Comparison of ENCODE assay signal across 25 cellular contexts in the genomic region with DNA sequence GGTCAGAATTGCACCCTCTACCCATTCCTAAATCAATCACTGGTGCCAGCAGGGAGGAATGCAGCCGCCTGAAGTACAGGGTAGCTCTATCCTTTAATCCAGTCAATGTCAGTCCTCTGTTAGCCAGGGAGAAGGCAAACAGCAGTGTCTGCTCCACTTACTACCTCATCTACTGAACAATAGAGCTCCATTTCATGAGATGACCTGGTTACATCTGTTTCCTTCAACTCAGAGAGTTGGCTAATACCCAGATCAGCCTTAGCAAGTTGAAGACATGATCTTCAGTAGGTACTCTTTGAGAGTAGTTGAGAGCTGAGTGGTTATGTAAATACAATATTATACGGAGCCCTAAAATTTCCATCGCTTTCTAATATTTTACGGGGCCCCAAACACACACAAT. TPM values are rescaled to one million over a fixed set of nuclear protein-coding genes. Genes with fewer than 3 reads are reported as not detected.
"Had no signal": no experiment of that assay in that cellular context is flagged by ENCODE, and none has a peak within 500 bp of the region (broad histone marks: within the 10 kb centered on the region; RNA-seq: fewer than 3 reads in every experiment).

No MANE protein-coding gene starts in this region.

- H3K9me3 ChIP-seq: esophagus squamous epithelium had no signal

- H3K27me3 ChIP-seq: brain microvascular endothelial cell had no signal

- H3K27ac ChIP-seq: brain microvascular endothelial cell, coronary artery, epithelial cell of prostate, esophagus squamous epithelium, WERI-Rb-1 had no signal

- DNase-seq: activated B cell treated with CpG ODN at 0.5 μM for 24 hours; activated CD4-positive, alpha-beta memory T cell treated with anti-CD3 and anti-CD28 coated beads, Interleukin-2, amount 10 ng/mL, durations not matched to agents 7 days and 5 days; activated CD4-positive, alpha-beta T cell treated with anti-CD3 and anti-CD28 coated beads for 48 hours; activated effector memory CD4-positive, alpha-beta T cell treated with Interleukin-2 at 50 U/mL for 16 hours; activated gamma-delta T cell treated with Interleukin-2 at 50 U/mL for 16 hours; activated naive CD4-positive, alpha-beta T cell treated with anti-CD3 and anti-CD28 coated beads, Interleukin-2, amount 50 U/mL, for 16 hours; activated naive CD4-positive, alpha-beta T cell treated with Interleukin-2 at 50 U/mL for 16 hours; activated T-cell treated with anti-CD3 and anti-CD28 coated beads, Interleukin-2, amount 50 U/mL, for 4 hours; amniotic stem cell; anterior cingulate cortex; brain microvascular endothelial cell; effector CD4-positive, alpha-beta T cell; effector memory CD8-positive, alpha-beta T cell; esophagus squamous epithelium; foreskin melanocyte; head of caudate nucleus; SW 1271; T-cell; T1000; WERI-Rb-1 had no signal

- ATAC-seq: activated CD4-positive, CD25-positive, alpha-beta regulatory T cell treated with anti-CD3 and anti-CD28 coated beads, Interleukin-2, amount 50 U/mL, for 24 hours; activated T-cell treated with anti-CD3 and anti-CD28 coated beads, Interleukin-2, amount 50 U/mL, for 4 hours; activated T-helper 17 cell treated with anti-CD3 and anti-CD28 coated beads, Interleukin-2, amount 50 U/mL, for 72 hours; effector memory CD8-positive, alpha-beta T cell; T-cell had no signal

- H3K36me3 ChIP-seq: brain microvascular endothelial cell, esophagus squamous epithelium, WERI-Rb-1 had no signal

- H3K4me3 ChIP-seq: coronary artery, esophagus squamous epithelium had no signal

RNA-seq across cellular contexts. Expression of a gene that starts 46.1 kb away (rescaled TPM):
- total RNA-seq: activated B cell treated with CpG ODN at 0.5 μM for 24 hours, bronchial epithelial cell had no signal
